ENCODE assay signal across 9 cellular contexts in the genomic region with DNA sequence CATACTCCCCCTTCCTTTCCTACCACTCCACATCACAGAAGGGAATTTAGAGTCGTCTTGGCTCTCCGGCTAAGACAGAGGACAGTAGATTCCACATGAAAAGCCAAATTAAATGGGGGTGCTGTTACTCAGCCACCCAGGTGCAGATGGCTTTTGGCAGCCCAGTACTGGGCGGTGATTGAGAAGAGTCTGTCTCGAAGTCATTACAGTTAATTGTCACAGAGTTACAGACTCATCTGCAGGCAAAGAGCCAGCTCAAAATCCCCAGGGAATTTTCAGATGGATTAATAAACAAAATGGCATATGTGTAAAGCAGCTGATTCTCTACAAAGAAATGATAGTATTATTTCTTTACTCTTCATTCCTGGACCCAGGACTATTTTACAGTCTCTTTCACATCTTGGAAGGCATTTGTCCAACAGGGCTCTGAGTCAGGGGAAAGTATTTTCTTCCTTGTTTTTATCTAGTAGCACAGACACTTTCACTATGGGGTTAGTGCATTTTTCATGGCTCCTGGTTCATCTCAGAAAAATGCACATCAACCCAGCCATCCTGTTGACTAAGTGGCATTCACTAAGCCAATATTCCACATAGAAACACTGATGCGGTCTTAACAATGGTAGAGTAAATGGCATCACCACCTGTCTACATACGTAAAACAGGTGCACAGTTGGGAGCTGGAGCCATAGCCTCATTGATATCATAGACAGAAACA.
DNase-seq lines count a peak whose midpoint lies in the region; ATAC-seq lines count a peak whose summit lies in the region.
"Had no signal": no experiment of that assay in that cellular context is flagged by ENCODE, and none has a peak within 500 bp of the region (broad histone marks: within the 10 kb centered on the region; RNA-seq: fewer than 3 reads in every experiment).

No MANE protein-coding gene starts in this region.

- no peaks in the 10 kb centered on the region for H3K9me3 Mint-ChIP-seq in activated T-helper 17 cell treated with anti-CD3 and anti-CD28 coated beads, Interleukin-2, amount 50 U/mL, for 72 hours

- H3K4me3 Mint-ChIP-seq in activated T-helper 17 cell treated with anti-CD3 and anti-CD28 coated beads, Interleukin-2, amount 50 U/mL, for 72 hours: no peak overlapping the region

- no peaks in the 10 kb centered on the region for H3K36me3 Mint-ChIP-seq in activated T-helper 17 cell treated with anti-CD3 and anti-CD28 coated beads, Interleukin-2, amount 50 U/mL, for 72 hours (ENCODE audit: low read depth)

- peaks cover 7% of the 10 kb centered on the region for H3K27me3 Mint-ChIP-seq in activated T-helper 17 cell treated with anti-CD3 and anti-CD28 coated beads, Interleukin-2, amount 50 U/mL, for 72 hours

- no peaks in the 10 kb centered on the region for H3K4me1 Mint-ChIP-seq in activated T-helper 17 cell treated with anti-CD3 and anti-CD28 coated beads, Interleukin-2, amount 50 U/mL, for 72 hours

- no peak overlapping the region for H3K27ac Mint-ChIP-seq in activated T-helper 17 cell treated with anti-CD3 and anti-CD28 coated beads, Interleukin-2, amount 50 U/mL, for 72 hours

- ATAC-seq in GM18517 (IDR thresholded peaks at IDR 0.05; ENCODE audit: unreplicated experiment): no peak
- no peak for ATAC-seq in activated T-helper 17 cell treated with anti-CD3 and anti-CD28 coated beads, Interleukin-2, amount 50 U/mL, for 72 hours (replicated peaks)
- ATAC-seq: Panc1 had no signal

- peak; percentile 76 for DNase-seq in COR-L47 (lab: John Stamatoyannopoulos, UW)
- peak; percentile 84 for DNase-seq in NCI-H146 treated with DMSO at 0.1 percent for 48 hours (lab: John Stamatoyannopoulos, UW; ENCODE audit: unreplicated experiment)
- peak; percentile 52 for DNase-seq in amniotic stem cell (lab: John Stamatoyannopoulos, UW)
- peak; percentile 17 to 69 for DNase-seq in lung microvascular endothelial cell (ENCODE audit: low read depth in 2 of 2)
- no peak for DNase-seq in DMS79 (lab: John Stamatoyannopoulos, UW)
- DNase-seq in amygdala (lab: John Stamatoyannopoulos, UW): no peak

Comparison
In these comparisons a context has a peak if more than half of its experiments do, and no peak if none do; other contexts are left out.
1. DNase-seq: peak in COR-L47 (single experiment), NCI-H146 treated with DMSO at 0.1 percent for 48 hours (single experiment), amniotic stem cell (single experiment) and lung microvascular endothelial cell (2 of 2); none in DMS79 (single experiment) and amygdala (0 of 56).